In genomic region chr18:809985-810642, GRCh38 we compare ENCODE assay signal across 8 cellular contexts. TPM values are rescaled to one million over a fixed set of nuclear protein-coding genes. Genes with fewer than 3 reads are reported as not detected.
DNase-seq lines count a peak whose midpoint lies in the region; TF ChIP-seq lines count a peak whose summit lies in the region.

No MANE protein-coding gene starts in this region.

- 57% methylated on average over 6 of the region's 6 CpGs for whole genome bisulfite sequencing in prostate gland

- no peak for TF ChIP-seq CTCF in GM20000 (IDR thresholded peaks at IDR 0.05; ENCODE audit: extremely low read depth, missing control alignments)
- TF ChIP-seq CTCF in fibroblast of pulmonary artery (IDR thresholded peaks at IDR 0.05; ENCODE audit: low read length, missing control alignments) = no peak
- TF ChIP-seq CTCF in prostate gland (IDR thresholded peaks at IDR 0.05) = no peak

- DNase-seq in GM20000 (ENCODE audit: low spot score) (peak; percentile 52), M059J (ENCODE audit: low read depth) (peak; percentile 11), fibroblast of pulmonary artery (ENCODE audit: low read depth) (no peak), prostate gland (ENCODE audit: low spot score) (no peak), inferior parietal cortex (ENCODE audit: extremely low spot score) (no peak), cortex of kidney (lab: John Stamatoyannopoulos, UW) (no peak)
- no peak for DNase-seq in stimulated activated CD4-positive, alpha-beta T cell treated with anti-CD3 and anti-CD28 coated beads, Interleukin-15, amount 100 ng/mL, for 24 hours

- peak overlapping the region; percentile 96 for H3K9ac ChIP-seq in BLaER1

- no peak overlapping the region for H3K27ac ChIP-seq in BLaER1
- H3K27ac ChIP-seq in prostate gland = no peak overlapping the region

- H3K36me3 ChIP-seq in BLaER1 (no peaks in the 10 kb centered on the region), prostate gland (no peaks in the 10 kb centered on the region)

- H3K4me1 ChIP-seq in BLaER1 (peaks cover 68% of the 10 kb centered on the region), prostate gland (replicated peaks) (no peaks in the 10 kb centered on the region)

- H4K20me1 ChIP-seq in BLaER1 = peaks cover 58% of the 10 kb centered on the region

- intact Hi-C loops in prostate gland (cut with DNase I) = no loop called here

- H3K27me3 ChIP-seq in BLaER1 (no peaks in the 10 kb centered on the region), prostate gland (replicated peaks; ENCODE audit: insufficient read depth) (no peaks in the 10 kb centered on the region)

- TF ChIP-seq POLR2A in prostate gland (IDR thresholded peaks at IDR 0.05) = no peak

- H3K4me3 ChIP-seq in BLaER1 (peak overlapping the region; percentile 91), fibroblast of pulmonary artery (replicated peaks; ENCODE audit: low read depth, low read length) (peak overlapping the region; percentile 96), prostate gland (no peak overlapping the region)

- H3K4me2 ChIP-seq in BLaER1 = peak overlapping the region; percentile 81

- H3K9me3 ChIP-seq in BLaER1 (no peaks in the 10 kb centered on the region), prostate gland (no peaks in the 10 kb centered on the region)

RNA-seq across cellular contexts. Expression of gene YES1, which starts 1.9 kb away (rescaled TPM):
- 127 and 160 TPM in 2 replicates for total RNA-seq in M059J (2014; rRNA removed; shearing (Covaris generic))
- total RNA-seq in prostate gland = 100 to 1,000 TPM in 1 of 2 donors, 10 to 100 TPM in 1; 88.5 to 116 TPM

Comparison
In these comparisons a context has a peak if more than half of its experiments do, and no peak if none do; other contexts are left out.
1. H3K4me3 ChIP-seq: peak in BLaER1 (single experiment) and fibroblast of pulmonary artery (single experiment); none in prostate gland (0 of 2).
2. DNase-seq: peak in GM20000 (single experiment) and M059J (single experiment); none in fibroblast of pulmonary artery (single experiment), stimulated activated CD4-positive, alpha-beta T cell treated with anti-CD3 and anti-CD28 coated beads, Interleukin-15, amount 100 ng/mL, for 24 hours (single experiment), prostate gland (single experiment), inferior parietal cortex (single experiment) and cortex of kidney (single experiment).